In genomic region chr22:31394326-31394725, GRCh38 we compare ENCODE assay signal across 1 cellular context.
TF ChIP-seq lines count a peak whose summit lies in the region.

No MANE protein-coding gene starts in this region.

TF ChIP-seq in IMR-90, 13 proteins besides CTCF, POLR2A, EP300 and RAD21 (continued from another document):
- TF ChIP-seq ELK1 (IDR thresholded peaks at IDR 0.05; ENCODE audit: borderline replicate concordance, low read depth, low read length), result no peak
- no peak for TF ChIP-seq MAZ (IDR thresholded peaks at IDR 0.05; ENCODE audit: borderline replicate concordance, low read depth, low read length)
- TF ChIP-seq NFE2L2 (IDR thresholded peaks at IDR 0.05; ENCODE audit: low read depth, low read length), result no peak
- no peak for TF ChIP-seq SMC3 (IDR thresholded peaks at IDR 0.05; ENCODE audit: low read depth, low read length)
- TF ChIP-seq USF2 (IDR thresholded peaks at IDR 0.05; ENCODE audit: low read depth, low read length), result no peak
